9 cellular contexts compared by ENCODE assay signal in genomic region chr1:181126871-181127587, GRCh38. TPM values are rescaled to one million over a fixed set of nuclear protein-coding genes. Genes with fewer than 3 reads are reported as not detected.
DNase-seq lines count a peak whose midpoint lies in the region; ATAC-seq and TF ChIP-seq lines count a peak whose summit lies in the region.
"Had no signal": no experiment of that assay in that cellular context is flagged by ENCODE, and none has a peak within 500 bp of the region (broad histone marks: within the 10 kb centered on the region; RNA-seq: fewer than 3 reads in every experiment).

No MANE protein-coding gene starts in this region.

- peak overlapping the region; percentile 9; the same call in 1 of the 2 replicates for H3K4me2 ChIP-seq in OCI-LY3 (ENCODE audit: low read length)

- H3K4me3 ChIP-seq in Caco-2 (ENCODE audit: low read depth, low read length), result no peak overlapping the region
- H3K4me3 ChIP-seq in OCI-LY3 (ENCODE audit: low read length), result no peak overlapping the region
- no peak overlapping the region for H3K4me3 ChIP-seq in CD8-positive, alpha-beta memory T cell (ENCODE audit: low read length)
- H3K4me3 ChIP-seq in brain microvascular endothelial cell (ENCODE audit: low read depth, low read length), result no peak overlapping the region
- no peak overlapping the region for H3K4me3 ChIP-seq in esophagus squamous epithelium
- H3K4me3 ChIP-seq: ovary had no signal

- no peak overlapping the region for H2AFZ ChIP-seq in OCI-LY3 (ENCODE audit: low read depth, low read length)

- H3K36me3 ChIP-seq in Caco-2 (ENCODE audit: control insufficient read depth, insufficient read depth, low read length), result no peaks in the 10 kb centered on the region
- no peaks in the 10 kb centered on the region for H3K36me3 ChIP-seq in OCI-LY3 (replicated peaks; ENCODE audit: low read depth, low read length)
- H3K36me3 ChIP-seq in CD8-positive, alpha-beta memory T cell (ENCODE audit: insufficient read depth, low read length), result no peaks in the 10 kb centered on the region
- no peaks in the 10 kb centered on the region for H3K36me3 ChIP-seq in brain microvascular endothelial cell (replicated peaks)
- no peaks in the 10 kb centered on the region for H3K36me3 ChIP-seq in esophagus squamous epithelium
- H3K36me3 ChIP-seq: ovary had no signal

- no peak for ATAC-seq in CD4-positive, alpha-beta T cell (ENCODE audit: poor library complexity)

- intact Hi-C loops in Caco-2 (cut with micrococcal nuclease; ENCODE audit: unreplicated experiment), result no loop called here
- intact Hi-C loops in CD4-positive, alpha-beta T cell (cut with DNase I, micrococcal nuclease), result no loop called here
- intact Hi-C loops in esophagus squamous epithelium (cut with DNase I), result no loop called here

- no peak overlapping the region for H3K9ac ChIP-seq in OCI-LY3 (ENCODE audit: low read length)

- no peaks in the 10 kb centered on the region for H3K36me3 Mint-ChIP-seq in Caco-2 (ENCODE audit: insufficient read depth, unreplicated experiment)
- H3K36me3 Mint-ChIP-seq in CD8-positive, alpha-beta memory T cell, result no peaks in the 10 kb centered on the region
- no peaks in the 10 kb centered on the region for H3K36me3 Mint-ChIP-seq in CD4-positive, alpha-beta T cell (ENCODE audit: low read depth)

- no peaks in the 10 kb centered on the region for H3K27me3 Mint-ChIP-seq in Caco-2 (ENCODE audit: insufficient read depth, unreplicated experiment)
- H3K27me3 Mint-ChIP-seq in CD8-positive, alpha-beta memory T cell, result peaks cover 0 to 4% of the 10 kb centered on the region in 2 donors
- H3K27me3 Mint-ChIP-seq in CD4-positive, alpha-beta T cell, result peaks cover 5% of the 10 kb centered on the region

- 54 to 73% methylated on average over 4 to 7 of the region's 10 CpGs for WGBS in esophagus squamous epithelium, 2 donors

- H3K9me3 Mint-ChIP-seq in Caco-2 (ENCODE audit: unreplicated experiment), result peaks cover 9% of the 10 kb centered on the region
- H3K9me3 Mint-ChIP-seq in CD8-positive, alpha-beta memory T cell, result no peaks in the 10 kb centered on the region
- no peaks in the 10 kb centered on the region for H3K9me3 Mint-ChIP-seq in CD4-positive, alpha-beta T cell

- H3K9me3 ChIP-seq in Caco-2 (no peaks in the 10 kb centered on the region), OCI-LY3 (ENCODE audit: insufficient read depth, low read length) (no peaks in the 10 kb centered on the region), esophagus squamous epithelium (no peaks in the 10 kb centered on the region)
- no peaks in the 10 kb centered on the region for H3K9me3 ChIP-seq in CD8-positive, alpha-beta memory T cell (ENCODE audit: low read length)
- no peaks in the 10 kb centered on the region for H3K9me3 ChIP-seq in CD4-positive, alpha-beta T cell (ENCODE audit: control insufficient read depth, low read length)
- H3K9me3 ChIP-seq: ovary had no signal

- no peaks in the 10 kb centered on the region for H4K20me1 ChIP-seq in OCI-LY3 (ENCODE audit: insufficient read depth, low read length)

- no TSS peak for BruUV-seq in Caco-2 (replicated peaks; lab: Mats Ljungman, UMichigan)

- peak overlapping the region; percentile 53 for H3K27ac Mint-ChIP-seq in Caco-2 (ENCODE audit: unreplicated experiment)
- H3K27ac Mint-ChIP-seq in CD8-positive, alpha-beta memory T cell, result no peak overlapping the region
- no peak overlapping the region for H3K27ac Mint-ChIP-seq in CD4-positive, alpha-beta T cell

- H3K4me1 Mint-ChIP-seq in Caco-2 (ENCODE audit: low read depth, unreplicated experiment), result peaks cover 26% of the 10 kb centered on the region
- H3K4me1 Mint-ChIP-seq in CD8-positive, alpha-beta memory T cell, result peaks cover 0 to 3% (median 0%) of the 10 kb centered on the region in 3 donors
- no peaks in the 10 kb centered on the region for H3K4me1 Mint-ChIP-seq in CD4-positive, alpha-beta T cell (ENCODE audit: low read depth)

- CTCF ChIA-PET in Caco-2 (lab: Charles Lee), result interaction anchor here (0.6 to 1.1 kb wide), 5 partner anchors 9 to 605 kb away, joined by 3 read pairs; no protein-coding TSS in a partner anchor
- CTCF ChIA-PET in CD8-positive, alpha-beta memory T cell (lab: Charles Lee), result interaction anchor here (1.0 to 4.2 kb wide), 4 partner anchors 9 to 43 kb away, joined by 3 to 15 read pairs (median 4); no protein-coding TSS in a partner anchor
- CTCF ChIA-PET in CD4-positive, alpha-beta T cell (lab: Charles Lee), result interaction anchor here (3.0 kb wide), 1 partner anchor 16 kb away, joined by 8 read pairs; no protein-coding TSS in a partner anchor

- H3K27ac ChIP-seq in OCI-LY3 (ENCODE audit: low read length) (no peak overlapping the region), brain microvascular endothelial cell (no peak overlapping the region), esophagus squamous epithelium (peak overlapping the region in 1 of 4 donors; percentile 13)
- H3K27ac ChIP-seq in CD8-positive, alpha-beta memory T cell (ENCODE audit: low read depth, low read length), result no peak overlapping the region
- no peak overlapping the region for H3K27ac ChIP-seq in CD4-positive, alpha-beta T cell (ENCODE audit: low read depth, low read length)
- H3K27ac ChIP-seq: ovary had no signal

- TF ChIP-seq POLR2A in esophagus squamous epithelium (IDR thresholded peaks at IDR 0.05), result no peak

- H3K4me1 ChIP-seq in Caco-2, result peaks cover 24% of the 10 kb centered on the region
- peaks cover 69% of the 10 kb centered on the region for H3K4me1 ChIP-seq in OCI-LY3 (ENCODE audit: low read length)
- H3K4me1 ChIP-seq in CD8-positive, alpha-beta memory T cell (ENCODE audit: insufficient read depth, low read length), result peaks cover 7% of the 10 kb centered on the region
- peaks cover 17 to 65% (median 31%) of the 10 kb centered on the region in 3 donors for H3K4me1 ChIP-seq in esophagus squamous epithelium

- TF ChIP-seq CTCF in Caco-2 (IDR thresholded peaks at IDR 0.05; ENCODE audit: insufficient read depth in 1 of 2, low read depth in 1 of 2, low read length in 1 of 2, severe bottlenecking in 1 of 2, unreplicated experiment in 1 of 2) (no peak), OCI-LY3 (IDR thresholded peaks at IDR 0.05; ENCODE audit: low read depth, low read length) (no peak), brain microvascular endothelial cell (IDR thresholded peaks at IDR 0.05; ENCODE audit: low read depth, low read length, missing control alignments) (no peak), esophagus squamous epithelium (IDR thresholded peaks at IDR 0.05) (no peak)
- TF ChIP-seq CTCF in CD4-positive, alpha-beta T cell (IDR thresholded peaks at IDR 0.05), result no peak

- in situ Hi-C loops in brain microvascular endothelial cell (cut with HindIII; ENCODE audit: low pct_ligation_motif_present, low sequenced_read_pairs), result no loop called here

- peak; percentile 28 to 61 for DNase-seq in Caco-2
- DNase-seq in NCI-H1048 (lab: John Stamatoyannopoulos, UW), result peak; percentile 50
- peak; percentile 32 for DNase-seq in iris pigment epithelial cell (ENCODE audit: low read depth)
- DNase-seq in CD8-positive, alpha-beta memory T cell, result no peak
- DNase-seq in CD4-positive, alpha-beta T cell, result no peak
- DNase-seq in brain microvascular endothelial cell, result no peak
- DNase-seq in esophagus squamous epithelium (lab: John Stamatoyannopoulos, UW), result no peak
- DNase-seq: ovary had no signal

- H3K79me2 ChIP-seq in OCI-LY3 (ENCODE audit: low read length), result no peaks in the 10 kb centered on the region

- POLR2A ChIA-PET in Caco-2 (lab: Charles Lee), result interaction anchor here (0.8 kb wide), 1 partner anchor 10 kb away, joined by 3 read pairs; no protein-coding TSS in a partner anchor
- POLR2A ChIA-PET in CD8-positive, alpha-beta memory T cell (lab: Charles Lee), result no interaction called here
- POLR2A ChIA-PET in CD4-positive, alpha-beta T cell (lab: Charles Lee), result no interaction called here

- no peak overlapping the region for H3K4me3 Mint-ChIP-seq in Caco-2 (ENCODE audit: unreplicated experiment)
- no peak overlapping the region for H3K4me3 Mint-ChIP-seq in CD8-positive, alpha-beta memory T cell
- H3K4me3 Mint-ChIP-seq in CD4-positive, alpha-beta T cell, result no peak overlapping the region

- H3K27me3 ChIP-seq in Caco-2 (replicated peaks; ENCODE audit: control insufficient read depth, insufficient read depth, low read length) (no peaks in the 10 kb centered on the region), OCI-LY3 (ENCODE audit: low read depth, low read length) (no peaks in the 10 kb centered on the region), brain microvascular endothelial cell (replicated peaks) (no peaks in the 10 kb centered on the region), esophagus squamous epithelium (no peaks in the 10 kb centered on the region)
- H3K27me3 ChIP-seq in CD8-positive, alpha-beta memory T cell (ENCODE audit: insufficient read depth, low read length, poor library complexity, severe bottlenecking), result no peaks in the 10 kb centered on the region
- no peaks in the 10 kb centered on the region for H3K27me3 ChIP-seq in CD4-positive, alpha-beta T cell (ENCODE audit: control insufficient read depth, insufficient read depth, low read length)
- H3K27me3 ChIP-seq: ovary had no signal

RNA-seq across cellular contexts. Expression of gene IER5, which starts 38.5 kb away (rescaled TPM):
- total RNA-seq in Caco-2 (2022) (8.6 and 9.4 TPM in 2 replicates), esophagus squamous epithelium (10 to 100 TPM; 21.6 to 40.6 (median 26.5) TPM)
- 10 to 100 TPM; 52.3 to 57.2 TPM for total RNA-seq in CD8-positive, alpha-beta memory T cell
- polyA plus RNA-seq in CD8-positive, alpha-beta memory T cell, result 29.0 TPM
- 10 to 100 TPM; 53.8 to 54.1 TPM for total RNA-seq in CD4-positive, alpha-beta T cell

Comparison
In these comparisons a context has a peak if more than half of its experiments do, and no peak if none do; other contexts are left out.
1. DNase-seq: peak in Caco-2 (2 of 2), NCI-H1048 (single experiment) and iris pigment epithelial cell (single experiment); none in CD8-positive, alpha-beta memory T cell (0 of 5), CD4-positive, alpha-beta T cell (0 of 10), brain microvascular endothelial cell (single experiment) and esophagus squamous epithelium (single experiment).